ENCODE assay signal across 8 cellular contexts in genomic region chr13:26186995-26187394, GRCh38. TPM values are rescaled to one million over a fixed set of nuclear protein-coding genes. Genes with fewer than 3 reads are reported as not detected.
DNase-seq lines count a peak whose midpoint lies in the region; ATAC-seq, FAIRE-seq and TF ChIP-seq lines count a peak whose summit lies in the region.

No MANE protein-coding gene starts in this region.

- H3K36me3 ChIP-seq in GM23248 (ENCODE audit: low read depth) (no peaks in the 10 kb centered on the region), left ventricle myocardium inferior (no peaks in the 10 kb centered on the region), small intestine (ENCODE audit: control insufficient read depth in 2 of 2, insufficient read depth in 2 of 2, low read length in 2 of 2) (peaks cover 0 to 2% of the 10 kb centered on the region in 2 donors)

- CTCF ChIA-PET in activated B cell treated with CpG ODN at 0.5 μM for 24 hours (lab: Charles Lee) = interaction anchor here (1.0 to 4.7 kb wide), 6 partner anchors 31 to 511 kb away, joined by 3 to 114 read pairs (median 15); partner anchors contain the start of gene RNF6

- no peaks in the 10 kb centered on the region for H3K27me3 ChIP-seq in GM23248 (replicated peaks; ENCODE audit: insufficient read depth)
- H3K27me3 ChIP-seq in left ventricle myocardium inferior (ENCODE audit: low read depth) = no peaks in the 10 kb centered on the region
- H3K27me3 ChIP-seq in small intestine (ENCODE audit: control insufficient read depth in 2 of 2, insufficient read depth in 2 of 2, low read length in 2 of 2) = no peaks in the 10 kb centered on the region

- H3K4me3 ChIP-seq in GM23248 (peak overlapping the region; percentile 83), left ventricle myocardium inferior (peak overlapping the region; percentile 72), small intestine (ENCODE audit: low read depth in 1 of 2, low read length in 2 of 2) (peak overlapping the region in 1 of 2 donors; percentile 91)

- no peaks in the 10 kb centered on the region for H3K9me2 ChIP-seq in GM23248 (ENCODE audit: insufficient read depth)

- no peaks in the 10 kb centered on the region for H4K20me1 ChIP-seq in GM23248 (ENCODE audit: insufficient read depth)

- no peak for ATAC-seq in activated B cell treated with CpG ODN at 0.5 μM for 24 hours (ENCODE audit: low read depth)
- no peak for ATAC-seq in GM19467 (IDR thresholded peaks at IDR 0.05; ENCODE audit: unreplicated experiment)
- no peak for ATAC-seq in HG02571 (IDR thresholded peaks at IDR 0.05; ENCODE audit: unreplicated experiment)

- peak overlapping the region; percentile 86 for H2AFZ ChIP-seq in GM23248

- H3K27me3 Mint-ChIP-seq in activated B cell treated with CpG ODN at 0.5 μM for 24 hours = no peaks in the 10 kb centered on the region

- peaks cover 12% of the 10 kb centered on the region for H3K36me3 Mint-ChIP-seq in activated B cell treated with CpG ODN at 0.5 μM for 24 hours (ENCODE audit: low read depth)

- H3K27ac ChIP-seq in GM23248 (no peak overlapping the region), left ventricle myocardium inferior (replicated peaks) (peak overlapping the region; percentile 87), small intestine (ENCODE audit: low read depth in 1 of 2, low read length in 1 of 2) (peak overlapping the region; percentile 35 to 94)

- peaks cover 2% of the 10 kb centered on the region for H3K9me3 Mint-ChIP-seq in activated B cell treated with CpG ODN at 0.5 μM for 24 hours

- H3K4me1 ChIP-seq in GM23248 (ENCODE audit: insufficient read depth) (peaks cover 7% of the 10 kb centered on the region; the same call in 1 of the 2 replicates), left ventricle myocardium inferior (peaks cover 19% of the 10 kb centered on the region), small intestine (ENCODE audit: control insufficient read depth in 2 of 2, insufficient read depth in 1 of 2, low read depth in 1 of 2, low read length in 1 of 2) (peaks cover 0 to 4% of the 10 kb centered on the region in 2 donors)

- no peaks in the 10 kb centered on the region for H3K79me2 ChIP-seq in GM23248 (ENCODE audit: insufficient read depth)

- H3K27ac Mint-ChIP-seq in activated B cell treated with CpG ODN at 0.5 μM for 24 hours = peak overlapping the region; percentile 91

- H3K4me3 Mint-ChIP-seq in activated B cell treated with CpG ODN at 0.5 μM for 24 hours = peak overlapping the region; percentile 87

- 2 to 3% methylated on average over 20 of the region's 22 CpGs for WGBS in GM23248 (ENCODE audit: low coverage in 1 of 2, low lambda C conversion rate in 2 of 2, missing lambda C conversion rate in 2 of 2), 2 experiments
- 42 to 54% (median 51%) methylated on average over 22 of the region's 22 CpGs for WGBS in small intestine, 3 donors

- H3F3A ChIP-seq in GM23248 (ENCODE audit: insufficient read depth) = peaks cover 14% of the 10 kb centered on the region; the same call in 1 of the 2 replicates

- peak overlapping the region; percentile 84 for H3K4me2 ChIP-seq in GM23248 (ENCODE audit: unreplicated experiment)

- FAIRE-seq in small intestine (lab: Jason Lieb, UNC) = no peak

- no peak for TF ChIP-seq CTCF in activated B cell treated with CpG ODN at 0.5 μM for 24 hours (IDR thresholded peaks at IDR 0.05)
- no peak for TF ChIP-seq CTCF in left ventricle myocardium inferior (IDR thresholded peaks at IDR 0.05; ENCODE audit: borderline replicate concordance)

- POLR2A ChIA-PET in activated B cell treated with CpG ODN at 0.5 μM for 24 hours (lab: Charles Lee) = interaction anchor here (0.7 to 5.5 kb wide), 7 partner anchors 16 to 1434 kb away, joined by 4 to 125 read pairs (median 4); partner anchors contain the start of genes CDK8 and RNF6

- in situ Hi-C loops in GM23248 (cut with MboI) = loop anchor here (10.0 to 25.0 kb wide), 2 partner anchors 308 to 700 kb away; no protein-coding TSS in a partner anchor

- intact Hi-C loops in activated B cell treated with CpG ODN at 0.5 μM for 24 hours (cut with micrococcal nuclease) = loop anchor here (1.0 to 10.0 kb wide), 11 partner anchors 35 to 1948 kb away; partner anchors contain the start of genes CDK8, MTMR6, NUP58 and PAN3
- intact Hi-C loops in left ventricle myocardium inferior (cut with micrococcal nuclease) = loop anchor here (5.0 to 10.0 kb wide), 2 partner anchors 308 to 510 kb away; no protein-coding TSS in a partner anchor

- H3K4me1 Mint-ChIP-seq in activated B cell treated with CpG ODN at 0.5 μM for 24 hours = peaks cover 48% of the 10 kb centered on the region

- peak; percentile 29 for DNase-seq in GM23248
- peak; percentile 25 for DNase-seq in activated B cell treated with CpG ODN at 0.5 μM for 24 hours
- no peak for DNase-seq in left ventricle myocardium inferior
- DNase-seq in small intestine = no peak
- DNase-seq in medulla oblongata (ENCODE audit: extremely low spot score) = no peak
- DNase-seq in SW480 (ENCODE audit: low spot score) = no peak

- peak overlapping the region; percentile 77 for H3K9ac ChIP-seq in GM23248

- H3K9me3 ChIP-seq in GM23248 (ENCODE audit: low read depth) (no peaks in the 10 kb centered on the region), left ventricle myocardium inferior (replicated peaks) (no peaks in the 10 kb centered on the region), small intestine (ENCODE audit: control insufficient read depth, low read depth) (no peaks in the 10 kb centered on the region)

RNA-seq across cellular contexts. Expression of gene RNF6, which starts 35.1 kb away (rescaled TPM):
- total RNA-seq in GM23248 (2014; rRNA removed; shearing (Covaris generic)) = 40.2 and 43.7 TPM in 2 replicates
- 50.1 and 50.6 TPM in 2 replicates for polyA plus RNA-seq in GM23248 (2016; fragmentation: Nextera tagmentation; extraction: Ambion mirVana)
- total RNA-seq in activated B cell treated with CpG ODN at 0.5 μM for 24 hours = 47.5 and 48.3 TPM in 2 replicates
- total RNA-seq in left ventricle myocardium inferior = 20.6 TPM
- polyA plus RNA-seq in small intestine = 10 to 100 TPM; 15.9 to 25.9 (median 16.9) TPM

Comparison
In these comparisons a context has a peak if more than half of its experiments do, and no peak if none do; other contexts are left out.
1. DNase-seq: peak in GM23248 (single experiment) and activated B cell treated with CpG ODN at 0.5 μM for 24 hours (single experiment); none in left ventricle myocardium inferior (single experiment), small intestine (single experiment), medulla oblongata (single experiment) and SW480 (single experiment).